In the genomic region with DNA sequence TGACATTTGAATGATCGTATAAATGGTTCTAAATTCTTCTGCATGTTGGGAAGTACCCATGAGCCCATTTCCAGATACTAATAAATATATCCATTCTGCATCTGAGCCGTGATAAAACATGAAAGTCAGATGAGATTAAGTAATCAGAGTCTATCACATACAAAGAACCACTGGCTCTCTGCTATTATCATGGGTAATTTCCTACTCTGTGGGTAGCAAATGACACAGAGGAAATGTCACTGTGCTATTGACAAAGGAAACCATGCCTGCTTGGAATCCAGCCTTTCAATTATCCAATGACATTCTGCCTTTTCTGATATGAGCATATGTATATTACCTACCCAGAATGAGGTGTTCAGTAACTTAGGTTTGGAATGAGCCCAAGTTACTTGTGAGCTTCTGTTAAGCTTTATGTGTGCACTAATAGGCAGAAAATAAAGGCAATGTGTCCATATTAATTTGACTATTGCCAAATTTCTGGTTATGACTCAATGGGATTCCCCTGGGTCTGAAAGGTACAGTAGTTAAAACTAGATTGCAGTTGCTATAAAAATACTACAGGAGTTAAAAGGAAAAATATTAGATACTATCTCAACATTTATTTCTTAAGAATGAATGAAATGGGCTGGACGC, we compare ENCODE assay signal across 21 cellular contexts.
"Had no signal": no experiment of that assay in that cellular context is flagged by ENCODE, and none has a peak within 500 bp of the region (broad histone marks: within the 10 kb centered on the region; RNA-seq: fewer than 3 reads in every experiment).

No MANE protein-coding gene starts in this region.

- H3K4me3 ChIP-seq: adrenal gland, cardiac muscle cell, lung, right atrium auricular region, tibial nerve had no signal

- H3K4me1 ChIP-seq: adrenal gland, right atrium auricular region, tibial nerve had no signal

- DNase-seq: activated CD4-positive, alpha-beta T cell treated with anti-CD3 and anti-CD28 coated beads, Interleukin-2, amount 50 U/mL, for 4 hours; activated gamma-delta T cell; adrenal gland; dermis blood vessel endothelial cell; effector memory CD8-positive, alpha-beta T cell; foreskin melanocyte; glutamatergic neuron; hippocampal formation; stimulated activated CD4-positive, alpha-beta T cell treated with anti-CD3 and anti-CD28 coated beads, Interleukin-2, amount 100 ng/mL, for 24 hours; stimulated activated naive CD8-positive, alpha-beta T cell treated with anti-CD3 and anti-CD28 coated beads, Interleukin-15, Interleukin-2, amounts not matched to agents 100 U/mL and 50 U/mL, for 24 hours; substantia nigra; T-helper 2 cell; WERI-Rb-1 had no signal

- H3K27ac Mint-ChIP-seq: activated naive CD4-positive, alpha-beta T cell treated with anti-CD3 and anti-CD28 coated beads, Interleukin-2, amount 50 U/mL, for 72 hours; effector memory CD8-positive, alpha-beta T cell; progenitor cell of endocrine pancreas had no signal

- H3K9me3 ChIP-seq: adrenal gland, right atrium auricular region, tibial nerve had no signal

- H3K4me3 Mint-ChIP-seq: effector memory CD8-positive, alpha-beta T cell; neural crest cell had no signal

- H3K27me3 ChIP-seq: adrenal gland, cardiac muscle cell, right atrium auricular region, tibial nerve had no signal

- H3K27ac ChIP-seq: adrenal gland, cardiac muscle cell, epithelial cell of prostate, right atrium auricular region, tibial nerve, WERI-Rb-1 had no signal

- H3K27me3 Mint-ChIP-seq: effector memory CD8-positive, alpha-beta T cell; progenitor cell of endocrine pancreas had no signal

- H3K36me3 Mint-ChIP-seq: activated naive CD4-positive, alpha-beta T cell treated with anti-CD3 and anti-CD28 coated beads, Interleukin-2, amount 50 U/mL, for 72 hours had no signal

- H3K36me3 ChIP-seq: adrenal gland, cardiac muscle cell, right atrium auricular region, tibial nerve, WERI-Rb-1 had no signal
